Comparison of ENCODE assay signal across 12 cellular contexts in the genomic region with DNA sequence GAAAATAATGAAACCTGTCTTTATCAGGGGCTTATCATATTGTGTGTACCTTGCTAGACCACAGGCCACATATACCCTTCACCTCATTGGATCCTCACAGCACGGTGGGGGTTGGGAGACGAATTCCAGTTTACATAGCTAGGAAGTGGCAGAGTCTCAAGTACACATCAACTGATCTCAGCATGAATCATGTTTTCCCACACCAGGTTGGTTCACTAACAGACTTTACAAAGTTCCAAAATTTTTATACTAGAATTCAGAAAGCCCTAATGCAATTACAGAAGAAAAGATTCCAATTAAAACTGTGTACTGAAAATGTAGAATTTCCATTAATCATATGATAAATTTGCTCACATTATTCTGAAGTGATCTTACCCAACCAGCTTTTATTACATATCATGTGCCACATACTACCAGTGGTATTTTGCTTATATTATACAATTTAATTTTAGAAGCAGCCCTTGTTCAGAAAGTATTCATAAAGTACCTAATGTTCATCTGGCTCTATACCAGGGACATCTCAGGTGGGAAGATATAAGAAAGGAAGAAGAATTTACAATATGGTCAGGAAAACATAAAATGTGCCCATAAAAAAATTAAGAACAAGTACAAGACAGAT.
A peak's percentile ranks its signal among the peaks of the same experiment; 100 is the strongest.
DNase-seq lines count a peak whose midpoint lies in the region; ATAC-seq and TF ChIP-seq lines count a peak whose summit lies in the region.
"Had no signal": no experiment of that assay in that cellular context is flagged by ENCODE, and none has a peak within 500 bp of the region (broad histone marks: within the 10 kb centered on the region; RNA-seq: fewer than 3 reads in every experiment).

No MANE protein-coding gene starts in this region.

- H3K79me2 ChIP-seq in ACC112 (ENCODE audit: control insufficient read depth, insufficient read depth, low read length, unreplicated experiment): no peaks in the 10 kb centered on the region

- no peaks in the 10 kb centered on the region for H3K36me3 ChIP-seq in ACC112 (ENCODE audit: insufficient read depth, low read length)
- H3K36me3 ChIP-seq in brain microvascular endothelial cell (replicated peaks): no peaks in the 10 kb centered on the region
- H3K36me3 ChIP-seq: prostate gland, thoracic aorta had no signal

- DNase-seq in LHCN-M2 (ENCODE audit: low read depth): peak; percentile 60
- peak; percentile 81 for DNase-seq in brain microvascular endothelial cell
- peak; percentile 66 for DNase-seq in kidney glomerular epithelial cell (lab: John Stamatoyannopoulos, UW)
- no peak for DNase-seq in stimulated activated naive CD4-positive, alpha-beta T cell treated with Interleukin-2 at 50 U/mL for 16 hours (lab: John Stamatoyannopoulos, UW)
- DNase-seq in GDM1 (lab: John Stamatoyannopoulos, UW): no peak
- DNase-seq: NCI-H1048, NCI-H526 treated with DMSO at 0.1 percent for 48 hours had no signal

- in situ Hi-C loops in brain microvascular endothelial cell (cut with HindIII; ENCODE audit: low pct_ligation_motif_present, low sequenced_read_pairs): loop anchor here (25.0 kb wide), 1 partner anchor 525 kb away; no protein-coding TSS in a partner anchor

- H3K4me1 ChIP-seq in ACC112 (ENCODE audit: control insufficient read depth, insufficient read depth, low read length, unreplicated experiment): peaks cover 20% of the 10 kb centered on the region
- H3K4me1 ChIP-seq: prostate gland had no signal

- H2AFZ ChIP-seq in ACC112 (ENCODE audit: low read length, unreplicated experiment): no peak overlapping the region

- H3K27ac ChIP-seq in ACC112 (ENCODE audit: low read depth, low read length): peak overlapping the region; percentile 36; the same call in 1 of the 2 replicates
- H3K27ac ChIP-seq in brain microvascular endothelial cell: peak overlapping the region; percentile 63
- H3K27ac ChIP-seq: prostate gland, thoracic aorta had no signal

- TF ChIP-seq CTCF in brain microvascular endothelial cell (IDR thresholded peaks at IDR 0.05; ENCODE audit: low read depth, low read length, missing control alignments): no peak

- H3K27me3 ChIP-seq in ACC112 (ENCODE audit: insufficient read depth, low read length): no peaks in the 10 kb centered on the region
- no peaks in the 10 kb centered on the region for H3K27me3 ChIP-seq in brain microvascular endothelial cell (replicated peaks)

- ATAC-seq in HG03439 (IDR thresholded peaks at IDR 0.05; ENCODE audit: unreplicated experiment) (no peak), GM18517 (IDR thresholded peaks at IDR 0.05; ENCODE audit: unreplicated experiment) (no peak)

- H3K4me3 ChIP-seq in ACC112 (ENCODE audit: low read depth, low read length) (no peak overlapping the region), brain microvascular endothelial cell (ENCODE audit: low read depth, low read length) (no peak overlapping the region)
- H3K4me3 ChIP-seq: prostate gland, thoracic aorta had no signal

Comparison
In these comparisons a context has a peak if more than half of its experiments do, and no peak if none do; other contexts are left out.
1. DNase-seq: peak in LHCN-M2 (single experiment), brain microvascular endothelial cell (single experiment) and kidney glomerular epithelial cell (single experiment); none in stimulated activated naive CD4-positive, alpha-beta T cell treated with Interleukin-2 at 50 U/mL for 16 hours (single experiment) and GDM1 (single experiment).